ENCODE assay signal across 18 cellular contexts in genomic region chr3:182886497-182886896, GRCh38.
"Had no signal": no experiment of that assay in that cellular context is flagged by ENCODE, and none has a peak within 500 bp of the region (broad histone marks: within the 10 kb centered on the region; RNA-seq: fewer than 3 reads in every experiment).

No MANE protein-coding gene starts in this region.

- H3K4me1 ChIP-seq: colonic mucosa, gastrocnemius medialis, heart left ventricle, left ventricle myocardium inferior, thyroid gland had no signal

- H3K27ac ChIP-seq: colonic mucosa, gastrocnemius medialis, heart left ventricle, left ventricle myocardium inferior, thyroid gland had no signal

- H3K4me3 ChIP-seq: colonic mucosa, gastrocnemius medialis, heart left ventricle, left ventricle myocardium inferior, thyroid gland had no signal

- H3K4me1 Mint-ChIP-seq: activated naive CD8-positive, alpha-beta T cell treated with anti-CD3 and anti-CD28 coated beads for 36 hours; activated T-helper 17 cell treated with anti-CD3 and anti-CD28 coated beads, Interleukin-2, amount 50 U/mL, for 72 hours; brain had no signal

- ATAC-seq: activated T-helper 17 cell treated with anti-CD3 and anti-CD28 coated beads, Interleukin-2, amount 50 U/mL, for 72 hours; gastrocnemius medialis; heart left ventricle had no signal

- H3K27ac Mint-ChIP-seq: activated naive CD8-positive, alpha-beta T cell treated with anti-CD3 and anti-CD28 coated beads for 36 hours; activated T-helper 17 cell treated with anti-CD3 and anti-CD28 coated beads, Interleukin-2, amount 50 U/mL, for 72 hours; brain; endodermal cell had no signal

- H3K4me3 Mint-ChIP-seq: activated naive CD8-positive, alpha-beta T cell treated with anti-CD3 and anti-CD28 coated beads for 36 hours; activated T-helper 17 cell treated with anti-CD3 and anti-CD28 coated beads, Interleukin-2, amount 50 U/mL, for 72 hours; brain; endodermal cell had no signal

- H3K27me3 ChIP-seq: colonic mucosa, gastrocnemius medialis, heart left ventricle, thyroid gland had no signal

- DNase-seq: activated CD4-positive, alpha-beta T cell treated with anti-CD3 and anti-CD28 coated beads, Interleukin-2, amount 50 U/mL, for 4 hours; activated naive CD4-positive, alpha-beta T cell; activated naive CD8-positive, alpha-beta T cell treated with anti-CD3 and anti-CD28 coated beads for 36 hours; amygdala; central memory CD4-positive, alpha-beta T cell; colonic mucosa; endodermal cell; gastrocnemius medialis; heart left ventricle; left ventricle myocardium inferior; retina; stimulated activated CD4-positive, alpha-beta T cell treated with anti-CD3 and anti-CD28 coated beads, Interleukin-12 subunit alpha, Interleukin-12 subunit beta, amount 100 ng/mL, for 4 hours; stimulated activated CD4-positive, alpha-beta T cell treated with anti-CD3 and anti-CD28 coated beads, Interleukin-1b, Interleukin-23, amount 100 ng/mL, for 48 hours; stimulated activated CD8-positive, alpha-beta memory T cell treated with anti-CD3 and anti-CD28 coated beads, Interleukin-4, amount 100 ng/mL, for 48 hours; stimulated activated naive CD4-positive, alpha-beta T cell treated with Interleukin-2 at 50 U/mL for 16 hours; thyroid gland had no signal

- H3K27me3 Mint-ChIP-seq: activated naive CD8-positive, alpha-beta T cell treated with anti-CD3 and anti-CD28 coated beads for 36 hours; activated T-helper 17 cell treated with anti-CD3 and anti-CD28 coated beads, Interleukin-2, amount 50 U/mL, for 72 hours; brain had no signal

- H3K9me3 ChIP-seq: colonic mucosa, gastrocnemius medialis, heart left ventricle, left ventricle myocardium inferior, thyroid gland had no signal

- H3K9me3 Mint-ChIP-seq: activated naive CD8-positive, alpha-beta T cell treated with anti-CD3 and anti-CD28 coated beads for 36 hours; activated T-helper 17 cell treated with anti-CD3 and anti-CD28 coated beads, Interleukin-2, amount 50 U/mL, for 72 hours; brain; endodermal cell had no signal
